Comparison of ENCODE assay signal across 29 cellular contexts in the genomic region with DNA sequence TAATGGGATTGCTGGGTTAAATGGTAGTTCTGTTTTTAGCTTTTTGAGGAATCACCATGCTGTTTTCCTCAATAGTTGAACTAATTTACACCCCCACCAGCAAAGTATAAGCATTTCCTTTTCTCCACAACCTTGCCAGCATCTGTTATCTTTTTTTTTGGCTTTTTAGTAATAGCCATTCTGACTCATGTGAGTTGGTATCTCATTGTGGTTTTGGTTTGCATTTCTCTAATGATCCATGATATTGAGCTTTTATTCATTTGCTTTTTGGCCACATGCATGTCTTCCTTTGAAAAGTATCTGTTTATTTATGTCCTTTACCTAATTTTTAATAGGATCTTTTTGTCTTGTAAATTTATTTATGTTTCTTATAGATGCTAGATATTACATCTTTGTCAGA.
"Had no signal": no experiment of that assay in that cellular context is flagged by ENCODE, and none has a peak within 500 bp of the region (broad histone marks: within the 10 kb centered on the region; RNA-seq: fewer than 3 reads in every experiment).

No MANE protein-coding gene starts in this region.

- H3K9me3 Mint-ChIP-seq: nephron; T-helper 2 cell treated with Interferon-gamma antibody and Interleukin-4, amounts not matched to agents 5 μg/mL and 100 μg/mL, for 36 hours; type B pancreatic cell had no signal

- H3K27me3 Mint-ChIP-seq: activated naive CD8-positive, alpha-beta T cell treated with anti-CD3 and anti-CD28 coated beads for 36 hours; stimulated activated naive CD8-positive, alpha-beta T cell treated with anti-CD3 and anti-CD28 coated beads, Interleukin-15, amount 100 ng/mL, for 72 hours; T-cell; type B pancreatic cell had no signal

- H3K4me3 ChIP-seq: body of pancreas, cardiac muscle cell, colonic mucosa, right lobe of liver, skin epidermis, uterus had no signal

- ATAC-seq: body of pancreas; left cardiac atrium; left ventricle myocardium superior; right lobe of liver; stimulated activated effector memory CD8-positive, alpha-beta T cell treated with anti-CD3 and anti-CD28 coated beads, Interleukin-12 subunit alpha, Interleukin-12 subunit beta, amount 100 ng/mL, for 72 hours; stimulated activated naive CD8-positive, alpha-beta T cell treated with anti-CD3 and anti-CD28 coated beads, Interleukin-15, amount 100 ng/mL, for 72 hours; T-cell had no signal

- H3K36me3 Mint-ChIP-seq: activated naive CD8-positive, alpha-beta T cell treated with anti-CD3 and anti-CD28 coated beads for 36 hours; stimulated activated effector memory CD8-positive, alpha-beta T cell treated with anti-CD3 and anti-CD28 coated beads, Interleukin-12 subunit alpha, Interleukin-12 subunit beta, amount 100 ng/mL, for 72 hours; T-cell; type B pancreatic cell had no signal

- H3K27ac Mint-ChIP-seq: activated naive CD4-positive, alpha-beta T cell treated with anti-CD3 and anti-CD28 coated beads for 36 hours; activated naive CD8-positive, alpha-beta T cell treated with anti-CD3 and anti-CD28 coated beads for 36 hours; activated T-helper 1 cell treated with anti-CD3 and anti-CD28 coated beads, Interleukin-12 subunit alpha, Interleukin-12 subunit beta, Interleukin-2, Interleukin-4 antibody, amounts not matched to agents 30 ng/mL and 10 ng/mL and 1 ng/mL, durations not matched to agents 14 hours and 24 hours and 36 hours; nephron; stimulated activated effector memory CD8-positive, alpha-beta T cell treated with anti-CD3 and anti-CD28 coated beads, Interleukin-12 subunit alpha, Interleukin-12 subunit beta, amount 100 ng/mL, for 72 hours; stimulated activated naive CD8-positive, alpha-beta T cell treated with anti-CD3 and anti-CD28 coated beads, Interleukin-15, amount 100 ng/mL, for 72 hours; T-cell; T-helper 2 cell treated with Interferon-gamma antibody and Interleukin-4, amounts not matched to agents 5 μg/mL and 100 μg/mL, for 36 hours; type B pancreatic cell had no signal

- H3K9me3 ChIP-seq: body of pancreas, colonic mucosa, right lobe of liver, uterus had no signal

- H3K27ac ChIP-seq: body of pancreas, cardiac muscle cell, colonic mucosa, right lobe of liver, skin epidermis, uterus, VCaP had no signal

- H3K4me1 Mint-ChIP-seq: activated naive CD8-positive, alpha-beta T cell treated with anti-CD3 and anti-CD28 coated beads for 36 hours; nephron; stimulated activated effector memory CD8-positive, alpha-beta T cell treated with anti-CD3 and anti-CD28 coated beads, Interleukin-12 subunit alpha, Interleukin-12 subunit beta, amount 100 ng/mL, for 72 hours; stimulated activated naive CD8-positive, alpha-beta T cell treated with anti-CD3 and anti-CD28 coated beads, Interleukin-15, amount 100 ng/mL, for 72 hours; T-cell had no signal

- H3K4me1 ChIP-seq: body of pancreas, colonic mucosa, right lobe of liver, uterus had no signal

- DNase-seq: activated CD4-positive, alpha-beta T cell treated with anti-CD3 and anti-CD28 coated beads for 4 hours; activated CD4-positive, alpha-beta T cell treated with anti-CD3 and anti-CD28 coated beads, Interleukin-2, amount 50 U/mL, for 4 hours; activated CD8-positive, alpha-beta memory T cell treated with anti-CD3 and anti-CD28 coated beads, Interleukin-2, amount 50 U/mL, for 4 hours; activated effector memory CD4-positive, alpha-beta T cell treated with anti-CD3 and anti-CD28 coated beads, Interleukin-2, amount 50 U/mL, for 16 hours; activated naive CD4-positive, alpha-beta T cell treated with anti-CD3 and anti-CD28 coated beads for 36 hours; activated naive CD8-positive, alpha-beta T cell treated with anti-CD3 and anti-CD28 coated beads for 36 hours; activated T-cell treated with anti-CD3 and anti-CD28 coated beads, Interleukin-2, amount 50 U/mL, for 1 hour; amniotic stem cell; body of pancreas; cerebellar nuclear complex; colonic mucosa; effector memory CD4-positive, alpha-beta T cell; glutamatergic neuron; left cardiac atrium; left ventricle myocardium superior; right lobe of liver; stimulated activated CD4-positive, alpha-beta T cell treated with anti-CD3 and anti-CD28 coated beads, Interleukin-4, amount 100 ng/mL, for 24 hours; stimulated activated naive CD8-positive, alpha-beta T cell treated with anti-CD3 and anti-CD28 coated beads, Interleukin-15, amount 100 ng/mL, for 72 hours; substantia nigra; T-cell; uterus had no signal

- H3K27me3 ChIP-seq: body of pancreas, cardiac muscle cell, colonic mucosa, right lobe of liver, uterus had no signal

- H3K4me3 Mint-ChIP-seq: activated naive CD4-positive, alpha-beta T cell treated with anti-CD3 and anti-CD28 coated beads for 36 hours; activated naive CD8-positive, alpha-beta T cell treated with anti-CD3 and anti-CD28 coated beads for 36 hours; activated T-helper 1 cell treated with anti-CD3 and anti-CD28 coated beads, Interleukin-12 subunit alpha, Interleukin-12 subunit beta, Interleukin-2, Interleukin-4 antibody, amounts not matched to agents 30 ng/mL and 10 ng/mL and 1 ng/mL, durations not matched to agents 14 hours and 24 hours and 36 hours; nephron; stimulated activated effector memory CD8-positive, alpha-beta T cell treated with anti-CD3 and anti-CD28 coated beads, Interleukin-12 subunit alpha, Interleukin-12 subunit beta, amount 100 ng/mL, for 72 hours; stimulated activated naive CD8-positive, alpha-beta T cell treated with anti-CD3 and anti-CD28 coated beads, Interleukin-15, amount 100 ng/mL, for 72 hours; T-cell; T-helper 2 cell treated with Interferon-gamma antibody and Interleukin-4, amounts not matched to agents 5 μg/mL and 100 μg/mL, for 36 hours; type B pancreatic cell had no signal

- H3K36me3 ChIP-seq: cardiac muscle cell, colonic mucosa, right lobe of liver, uterus had no signal
